Comparison of ENCODE assay signal across 27 cellular contexts in genomic region chr10:126634347-126634746, GRCh38. TPM values are rescaled to one million over a fixed set of nuclear protein-coding genes. Genes with fewer than 3 reads are reported as not detected.
"Had no signal": no experiment of that assay in that cellular context is flagged by ENCODE, and none has a peak within 500 bp of the region (broad histone marks: within the 10 kb centered on the region; RNA-seq: fewer than 3 reads in every experiment).

No MANE protein-coding gene starts in this region.

- ATAC-seq: foreskin keratinocyte; gastroesophageal sphincter; heart left ventricle; left lobe of liver; naive thymus-derived CD8-positive, alpha-beta T cell; psoas muscle; right lobe of liver; stimulated activated naive B cell treated with anti-CD40 and anti-IgM and Interleukin-4, amounts not matched to agents 10 μg/mL and 1 μg/mL and 100 μg/mL, for 72 hours had no signal

- H3K36me3 ChIP-seq: esophagus muscularis mucosa, gastroesophageal sphincter, heart left ventricle, ovary, right lobe of liver, suprapubic skin, thyroid gland had no signal

- H3K27me3 ChIP-seq: foreskin keratinocyte, hepatocyte, ovary, right lobe of liver, thyroid gland had no signal

- H2AFZ ChIP-seq: hepatocyte had no signal

- H3K4me1 ChIP-seq: esophagus muscularis mucosa, foreskin keratinocyte, gastroesophageal sphincter, psoas muscle, right lobe of liver, suprapubic skin, thyroid gland had no signal

- H3K9me3 ChIP-seq: esophagus muscularis mucosa, gastroesophageal sphincter, heart left ventricle, ovary, psoas muscle, right lobe of liver, suprapubic skin, thyroid gland had no signal

- H3K79me2 ChIP-seq: hepatocyte had no signal

- H3K4me3 ChIP-seq: coronary artery, esophagus muscularis mucosa, gastroesophageal sphincter, heart left ventricle, hepatocyte, lung, ovary, psoas muscle, right lobe of liver, suprapubic skin, thyroid gland had no signal

- H3K4me2 ChIP-seq: hepatocyte had no signal

- FAIRE-seq: kidney, small intestine had no signal

- H3K27ac ChIP-seq: coronary artery, esophagus muscularis mucosa, foreskin keratinocyte, gastroesophageal sphincter, heart left ventricle, hepatocyte, ovary, psoas muscle, right lobe of liver, suprapubic skin, thyroid gland had no signal

- DNase-seq: dermis blood vessel endothelial cell; effector CD4-positive, alpha-beta T cell; heart left ventricle; kidney; naive thymus-derived CD8-positive, alpha-beta T cell; nephron progenitor cell; occipital lobe; ovary; psoas muscle; right lobe of liver; small intestine; stimulated activated CD4-positive, alpha-beta T cell treated with anti-CD3 and anti-CD28 coated beads, Interleukin-15, amount 100 ng/mL, for 24 hours; stimulated activated CD4-positive, alpha-beta T cell treated with anti-CD3 and anti-CD28 coated beads, Interleukin-2, amount 100 ng/mL, for 48 hours; stimulated activated naive B cell treated with anti-CD40 and anti-IgM and Interleukin-4, amounts not matched to agents 10 μg/mL and 1 μg/mL and 100 μg/mL, for 72 hours had no signal

RNA-seq across cellular contexts. Expression of gene C10orf90, which starts 36.1 kb away (rescaled TPM):
- total RNA-seq: dermis blood vessel endothelial cell; epithelial cell of proximal tubule; foreskin keratinocyte; gastroesophageal sphincter; heart left ventricle; kidney; lung; mesothelial cell of epicardium; naive thymus-derived CD8-positive, alpha-beta T cell; ovary had no signal
- polyA plus RNA-seq: foreskin keratinocyte; heart left ventricle; hepatocyte; liver; lung; naive thymus-derived CD8-positive, alpha-beta T cell; ovary; small intestine; urinary bladder had no signal
